Comparison of ENCODE assay signal across 23 cellular contexts in genomic region chr13:93398167-93398566, GRCh38.
DNase-seq lines count a peak whose midpoint lies in the region; ATAC-seq, FAIRE-seq and TF ChIP-seq lines count a peak whose summit lies in the region.
"Had no signal": no experiment of that assay in that cellular context is flagged by ENCODE, and none has a peak within 500 bp of the region (broad histone marks: within the 10 kb centered on the region; RNA-seq: fewer than 3 reads in every experiment).

No MANE protein-coding gene starts in this region.

- no peak overlapping the region for H3K27ac ChIP-seq in A549
- H3K27ac ChIP-seq in brain microvascular endothelial cell, result no peak overlapping the region
- H3K27ac ChIP-seq in lung (ENCODE audit: low read depth in 1 of 2, low read length in 1 of 2), result no peak overlapping the region
- H3K27ac ChIP-seq in HepG2 (ENCODE audit: extremely low read length, insufficient read depth, low read length), result no peak overlapping the region
- H3K27ac ChIP-seq: prostate gland, VCaP had no signal

- H3K4me2 ChIP-seq in A549, result peak overlapping the region; percentile 6; the same call in 2 of the 3 replicates
- no peak overlapping the region for H3K4me2 ChIP-seq in HepG2 (ENCODE audit: low read depth, low read length)

- H3K36me3 ChIP-seq in brain microvascular endothelial cell (replicated peaks), result no peaks in the 10 kb centered on the region
- H3K36me3 ChIP-seq in lung (ENCODE audit: control insufficient read depth in 2 of 2, insufficient read depth in 2 of 2, low read length in 2 of 2), result no peaks in the 10 kb centered on the region
- no peaks in the 10 kb centered on the region for H3K36me3 ChIP-seq in HepG2 (replicated peaks in 1 of 2; ENCODE audit: control insufficient read depth in 1 of 2, insufficient read depth in 2 of 2, low read length in 2 of 2)
- H3K36me3 ChIP-seq: prostate gland had no signal

- FAIRE-seq in A549 (lab: Jason Lieb, UNC) (no peak), H54 (lab: Jason Lieb, UNC) (peak; percentile 81), HepG2 (lab: Jason Lieb, UNC) (no peak)
- FAIRE-seq: urothelium cell line had no signal

- intact Hi-C loops in HepG2 (cut with micrococcal nuclease; ENCODE audit: unreplicated experiment), result no loop called here

- WGBS in A549 (ENCODE audit: missing lambda C conversion rate), result 7% methylated on average over 1 of the region's 1 CpG
- WGBS in lung, 2 donors, result 58 to 84% methylated on average over 1 of the region's 1 CpG
- 86% methylated on average over 1 of the region's 1 CpG for WGBS in HepG2 (ENCODE audit: low lambda C conversion rate)

- H3K27me3 ChIP-seq in brain microvascular endothelial cell (replicated peaks) (no peaks in the 10 kb centered on the region), lung (ENCODE audit: control insufficient read depth, insufficient read depth) (no peaks in the 10 kb centered on the region), HepG2 (ENCODE audit: control insufficient read depth in 1 of 2, insufficient read depth in 2 of 2, low read length in 2 of 2) (no peaks in the 10 kb centered on the region)

- no peak for TF ChIP-seq CTCF in A549 (IDR thresholded peaks at IDR 0.05)
- TF ChIP-seq CTCF in brain microvascular endothelial cell (IDR thresholded peaks at IDR 0.05; ENCODE audit: low read depth, low read length, missing control alignments), result no peak
- no peak for TF ChIP-seq CTCF in lung (IDR thresholded peaks at IDR 0.05; ENCODE audit: control extremely low read depth, extremely low read depth)
- no peak for TF ChIP-seq CTCF in HepG2 (CRISPR knock-in tag; IDR thresholded peaks at IDR 0.05)

- H3K79me2 ChIP-seq in HepG2 (ENCODE audit: insufficient read depth, low read length), result no peaks in the 10 kb centered on the region

- ATAC-seq in A549 (no peak), lung (ENCODE audit: insufficient read depth, low FRiP score) (peak; percentile 19), HG03095 (IDR thresholded peaks at IDR 0.05; ENCODE audit: unreplicated experiment) (no peak), GM18909 (IDR thresholded peaks at IDR 0.05; ENCODE audit: poor library complexity, unreplicated experiment) (no peak), HepG2 (no peak)
- ATAC-seq: natural killer cell treated with Interleukin-12 subunit alpha and Interleukin-12 subunit beta and Interleukin-15 and Interleukin-18, amount 100 ng/mL, for 72 hours had no signal

- no peak for TF ChIP-seq EP300 in A549 (IDR thresholded peaks at IDR 0.05)
- no peak for TF ChIP-seq EP300 in HepG2 (IDR thresholded peaks at IDR 0.05; ENCODE audit: low read depth in 2 of 2, low read length in 2 of 2)
- TF ChIP-seq EP300 in HepG2 (CRISPR knock-in tag; IDR thresholded peaks at IDR 0.05; ENCODE audit: borderline replicate concordance), result no peak

- no peaks in the 10 kb centered on the region for H3K9me3 ChIP-seq in A549
- no peaks in the 10 kb centered on the region for H3K9me3 ChIP-seq in lung (ENCODE audit: control insufficient read depth in 2 of 2, insufficient read depth in 1 of 2, low read length in 1 of 2)
- no peaks in the 10 kb centered on the region for H3K9me3 ChIP-seq in HepG2 (ENCODE audit: low read length)
- H3K9me3 ChIP-seq: prostate gland had no signal

- no peak overlapping the region for H3K4me3 ChIP-seq in A549
- H3K4me3 ChIP-seq in brain microvascular endothelial cell (ENCODE audit: low read depth, low read length), result no peak overlapping the region
- H3K4me3 ChIP-seq in lung, result no peak overlapping the region
- no peak overlapping the region for H3K4me3 ChIP-seq in HepG2 (replicated peaks in 1 of 3; ENCODE audit: insufficient read depth in 1 of 3, low read depth in 2 of 3, low read length in 3 of 3)
- H3K4me3 ChIP-seq: prostate gland had no signal

- H4K20me1 ChIP-seq in HepG2 (ENCODE audit: insufficient read depth, low read length), result no peaks in the 10 kb centered on the region

- H3K9ac ChIP-seq in HepG2 (ENCODE audit: insufficient read depth, low read depth, low read length), result no peak overlapping the region

- CTCF ChIA-PET in A549 (lab: Yijun Ruan, JAX), result interaction anchor here (1.2 kb wide), 1 partner anchor 59 kb away, joined by 3 read pairs; no protein-coding TSS in a partner anchor
- CTCF ChIA-PET in HepG2 (lab: Yijun Ruan, JAX; ENCODE audit: low intra/inter-chr PET ratio, low total read pairs), result no interaction called here

- POLR2A ChIA-PET in A549 (lab: Yijun Ruan, JAX) (no interaction called here), HepG2 (lab: Yijun Ruan, JAX) (no interaction called here)

- H3K4me1 ChIP-seq in A549 (peaks cover 17% of the 10 kb centered on the region), lung (ENCODE audit: control insufficient read depth in 2 of 2, insufficient read depth in 2 of 2, low read length in 2 of 2) (no peaks in the 10 kb centered on the region), HepG2 (ENCODE audit: insufficient read depth, low read length) (peaks cover 15% of the 10 kb centered on the region)
- H3K4me1 ChIP-seq: prostate gland had no signal

- in situ Hi-C loops in brain microvascular endothelial cell (cut with HindIII; ENCODE audit: low pct_ligation_motif_present, low sequenced_read_pairs), result no loop called here
- in situ Hi-C loops in HepG2 (cut with HindIII; ENCODE audit: extremely low pct_ligation_motif_present, low pct_unique_long_range_greater_than_20kb), result no loop called here

- BruUV-seq in HepG2 (replicated peaks; lab: Mats Ljungman, UMichigan), result no TSS peak

- TF ChIP-seq POLR2A in A549 (IDR thresholded peaks at IDR 0.05; ENCODE audit: low read length) (no peak), H54 (IDR thresholded peaks at IDR 0.05; ENCODE audit: low read depth, low read length) (no peak), HepG2 (IDR thresholded peaks at IDR 0.05; ENCODE audit: insufficient read depth in 1 of 2, low read depth in 2 of 2, low read length in 2 of 2) (no peak)

- DNase-seq in A549 (ENCODE audit: low read depth in 1 of 2, low spot score in 1 of 2) (no peak), H54 (ENCODE audit: insufficient read length, low spot score) (no peak), brain microvascular endothelial cell (peak; percentile 12), lung (ENCODE audit: low spot score) (no peak), AML-193 (lab: John Stamatoyannopoulos, UW) (no peak), HepG2 (ENCODE audit: low spot score) (no peak)
- DNase-seq: activated CD4-positive, alpha-beta T cell treated with anti-CD3 and anti-CD28 coated beads, Interleukin-2, amount 50 U/mL, for 4 hours; activated gamma-delta T cell; amniotic stem cell; CD4-positive, alpha-beta T cell; effector CD4-positive, alpha-beta T cell; hypothalamus; KG1; mesendoderm; NCI-H1048; NCI-H2029; stimulated activated CD4-positive, alpha-beta T cell treated with anti-CD3 and anti-CD28 coated beads, Interleukin-4, amount 100 ng/mL, for 4 hours had no signal

- TF ChIP-seq RAD21 in A549 (conservative IDR thresholded peaks at IDR 0.05 in 1 of 2, IDR thresholded peaks at IDR 0.05 in 1 of 2) (no peak), HepG2 (CRISPR knock-in tag; IDR thresholded peaks at IDR 0.05) (no peak)

- no peak overlapping the region for H2AFZ ChIP-seq in HepG2 (ENCODE audit: low read length)

TF ChIP-seq in A549, 52 proteins besides CTCF, POLR2A, EP300 and RAD21 (continues in another document):
- TF ChIP-seq HOXB13 (CRISPR knock-in tag; IDR thresholded peaks at IDR 0.05; ENCODE audit: low read depth) (no peak), MAZ (IDR thresholded peaks at IDR 0.05; ENCODE audit: borderline replicate concordance, low read depth, low read length) (no peak), RARB (CRISPR knock-in tag; IDR thresholded peaks at IDR 0.05) (no peak), BHLHE40 (IDR thresholded peaks at IDR 0.05; ENCODE audit: low read depth, low read length) (no peak), BCL3 (IDR thresholded peaks at IDR 0.05) (no peak), CBX2 (IDR thresholded peaks at IDR 0.05; ENCODE audit: borderline replicate concordance, low read depth) (no peak), NPAS2 (CRISPR knock-in tag; IDR thresholded peaks at IDR 0.05; ENCODE audit: borderline replicate concordance) (no peak), EHMT2 (IDR thresholded peaks at IDR 0.05; ENCODE audit: low read depth) (no peak), JUN (IDR thresholded peaks at IDR 0.05) (no peak), ZFP36 (IDR thresholded peaks at IDR 0.05; ENCODE audit: borderline replicate concordance, partially characterized antibody) (no peak), GATA3 (IDR thresholded peaks at IDR 0.05; ENCODE audit: borderline replicate concordance) (no peak)

TF ChIP-seq in HepG2, 621 proteins besides CTCF, POLR2A, EP300 and RAD21 (continues in another document):
- TF ChIP-seq SALL2 (CRISPR knock-in tag; IDR thresholded peaks at IDR 0.05) (no peak), ZNF282 (IDR thresholded peaks at IDR 0.05; ENCODE audit: partially characterized antibody) (no peak), POGZ (CRISPR knock-in tag; IDR thresholded peaks at IDR 0.05) (no peak), ZNF782 (CRISPR knock-in tag; IDR thresholded peaks at IDR 0.05; ENCODE audit: borderline replicate concordance) (no peak), SP140L (CRISPR knock-in tag; IDR thresholded peaks at IDR 0.05; ENCODE audit: borderline replicate concordance) (no peak), ZNF780A (CRISPR knock-in tag; IDR thresholded peaks at IDR 0.05) (no peak), ZNF547 (CRISPR knock-in tag; IDR thresholded peaks at IDR 0.05) (no peak), ZNF101 (CRISPR knock-in tag; IDR thresholded peaks at IDR 0.05; ENCODE audit: borderline replicate concordance, low read depth) (no peak), CENPT (CRISPR knock-in tag; IDR thresholded peaks at IDR 0.05; ENCODE audit: low read depth) (no peak), CBX2 (IDR thresholded peaks at IDR 0.05; ENCODE audit: low read depth, low read length) (no peak), CBX2 (CRISPR knock-in tag; IDR thresholded peaks at IDR 0.05; ENCODE audit: low read depth) (no peak), CENPX (CRISPR knock-in tag; IDR thresholded peaks at IDR 0.05) (no peak), NCOR1 (IDR thresholded peaks at IDR 0.05; ENCODE audit: borderline replicate concordance, low read length) (no peak), SIX4 (CRISPR knock-in tag; IDR thresholded peaks at IDR 0.05) (no peak), ZSCAN5A (CRISPR knock-in tag; IDR thresholded peaks at IDR 0.05; ENCODE audit: borderline replicate concordance) (no peak), AKAP8 (CRISPR knock-in tag; IDR thresholded peaks at IDR 0.05) (no peak)
